29 cellular contexts compared by ENCODE assay signal in the genomic region with DNA sequence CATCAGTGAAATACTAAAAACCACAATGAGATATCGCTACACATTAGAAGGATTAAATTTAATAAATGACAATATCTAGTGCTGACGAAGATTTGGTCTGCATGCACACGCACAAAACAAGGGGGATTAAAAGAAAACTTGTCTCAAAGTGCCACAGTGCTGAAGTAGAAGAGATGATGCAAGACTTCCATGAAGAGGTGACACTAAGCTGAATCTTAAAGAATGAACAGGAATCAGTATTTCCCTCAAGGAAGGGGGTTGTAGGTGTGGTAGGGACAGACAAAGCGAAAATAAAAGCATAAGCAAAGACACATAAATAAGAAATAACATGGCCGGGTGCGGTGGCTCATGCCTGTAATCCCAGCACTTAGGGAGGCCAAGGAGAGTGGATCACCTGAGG. TPM values are rescaled to one million over a fixed set of nuclear protein-coding genes. Genes with fewer than 3 reads are reported as not detected.
DNase-seq lines count a peak whose midpoint lies in the region; ATAC-seq and TF ChIP-seq lines count a peak whose summit lies in the region.
"Had no signal": no experiment of that assay in that cellular context is flagged by ENCODE, and none has a peak within 500 bp of the region (broad histone marks: within the 10 kb centered on the region; RNA-seq: fewer than 3 reads in every experiment).

No MANE protein-coding gene starts in this region.

- no peak for DNase-seq in activated CD8-positive, alpha-beta T cell treated with anti-CD3 and anti-CD28 coated beads for 36 hours
- DNase-seq in activated CD8-positive, alpha-beta T cell treated with anti-CD3 and anti-CD28 coated beads, Interleukin-2, amount 10 ng/mL, durations not matched to agents 7 days and 5 days = no peak
- DNase-seq in activated naive CD8-positive, alpha-beta T cell treated with anti-CD3 and anti-CD28 coated beads, Interleukin-2, amount 50 U/mL, for 24 hours = no peak
- DNase-seq in nephron progenitor cell = no peak
- DNase-seq in iPS-NIHi7 (ENCODE audit: extremely low spot score) = no peak
- DNase-seq in left colon = no peak
- DNase-seq: activated CD4-positive, alpha-beta T cell treated with anti-CD3 and anti-CD28 coated beads for 1 hour; activated naive CD4-positive, alpha-beta T cell; activated T-cell treated with anti-CD3 and anti-CD28 coated beads, Interleukin-2, amount 50 U/mL, for 4 hours; DMS153; effector CD8-positive, alpha-beta T cell; left lung; mesenchymal stem cell; MM.1S; NCI-H1436; NCI-H345; posterior cingulate gyrus; SK-N-SH; stimulated activated CD4-positive, alpha-beta T cell treated with anti-CD3 and anti-CD28 coated beads, Interleukin-2, amount 100 ng/mL, for 24 hours; tibial artery had no signal

- no peaks in the 10 kb centered on the region; the same call in 1 of the 2 replicates for H3K4me1 ChIP-seq in HEK293 (ENCODE audit: control insufficient read depth, insufficient read depth, low read length)
- H3K4me1 ChIP-seq: ascending aorta had no signal

- peaks cover 11% of the 10 kb centered on the region for H3K36me3 Mint-ChIP-seq in activated CD8-positive, alpha-beta T cell treated with anti-CD3 and anti-CD28 coated beads for 36 hours (ENCODE audit: low read depth)
- H3K36me3 Mint-ChIP-seq in activated CD8-positive, alpha-beta T cell treated with anti-CD3 and anti-CD28 coated beads, Interleukin-2, amount 10 ng/mL, durations not matched to agents 7 days and 5 days (ENCODE audit: low read depth) = peaks cover 18% of the 10 kb centered on the region
- peaks cover 2% of the 10 kb centered on the region for H3K36me3 Mint-ChIP-seq in activated naive CD8-positive, alpha-beta T cell treated with anti-CD3 and anti-CD28 coated beads, Interleukin-2, amount 50 U/mL, for 24 hours (ENCODE audit: low read depth)
- H3K36me3 Mint-ChIP-seq in nephron progenitor cell (ENCODE audit: low read depth) = peaks cover 6% of the 10 kb centered on the region

- no peak overlapping the region for H3K4me3 ChIP-seq in HEK293 (ENCODE audit: low read depth, low read length)
- H3K4me3 ChIP-seq: ascending aorta, coronary artery, left lung, right atrium auricular region, tibial artery, vagina had no signal

- H3K36me3 ChIP-seq in HEK293 (ENCODE audit: control insufficient read depth in 2 of 2, insufficient read depth in 1 of 2, low read length in 2 of 2) = no peaks in the 10 kb centered on the region
- H3K36me3 ChIP-seq: ascending aorta, left lung, neutrophil, right atrium auricular region, tibial artery, vagina had no signal

- TF ChIP-seq CTCF in activated CD8-positive, alpha-beta T cell treated with anti-CD3 and anti-CD28 coated beads for 36 hours (IDR thresholded peaks at IDR 0.05) = no peak
- no peak for TF ChIP-seq CTCF in HEK293 (tag by site-specific recombination; IDR thresholded peaks at IDR 0.05)
- TF ChIP-seq CTCF in nephron progenitor cell (IDR thresholded peaks at IDR 0.05) = no peak

- POLR2A ChIA-PET in activated CD8-positive, alpha-beta T cell treated with anti-CD3 and anti-CD28 coated beads for 36 hours (lab: Charles Lee) = interaction anchor here (1.1 to 1.3 kb wide), 3 partner anchors 34 to 73 kb away, joined by 3 read pairs; no protein-coding TSS in a partner anchor
- POLR2A ChIA-PET in activated CD8-positive, alpha-beta T cell treated with anti-CD3 and anti-CD28 coated beads, Interleukin-2, amount 10 ng/mL, durations not matched to agents 7 days and 5 days (lab: Charles Lee) = no interaction called here
- POLR2A ChIA-PET in HEK293 (lab: Yijun Ruan, JAX) = no interaction called here

- no peaks in the 10 kb centered on the region for H3K9me3 Mint-ChIP-seq in activated CD8-positive, alpha-beta T cell treated with anti-CD3 and anti-CD28 coated beads for 36 hours
- H3K9me3 Mint-ChIP-seq in activated CD8-positive, alpha-beta T cell treated with anti-CD3 and anti-CD28 coated beads, Interleukin-2, amount 10 ng/mL, durations not matched to agents 7 days and 5 days (ENCODE audit: insufficient read depth) = no peaks in the 10 kb centered on the region
- no peaks in the 10 kb centered on the region for H3K9me3 Mint-ChIP-seq in activated naive CD8-positive, alpha-beta T cell treated with anti-CD3 and anti-CD28 coated beads, Interleukin-2, amount 50 U/mL, for 24 hours
- H3K9me3 Mint-ChIP-seq in nephron progenitor cell = peaks cover under 1% of the 10 kb centered on the region
- H3K9me3 Mint-ChIP-seq: activated T-cell treated with anti-CD3 and anti-CD28 coated beads, Interleukin-2, amount 50 U/mL, for 4 hours had no signal

- no peaks in the 10 kb centered on the region for H3K27me3 Mint-ChIP-seq in activated CD8-positive, alpha-beta T cell treated with anti-CD3 and anti-CD28 coated beads for 36 hours
- no peaks in the 10 kb centered on the region for H3K27me3 Mint-ChIP-seq in activated CD8-positive, alpha-beta T cell treated with anti-CD3 and anti-CD28 coated beads, Interleukin-2, amount 10 ng/mL, durations not matched to agents 7 days and 5 days (ENCODE audit: low read depth)
- no peaks in the 10 kb centered on the region for H3K27me3 Mint-ChIP-seq in activated naive CD8-positive, alpha-beta T cell treated with anti-CD3 and anti-CD28 coated beads, Interleukin-2, amount 50 U/mL, for 24 hours
- H3K27me3 Mint-ChIP-seq in nephron progenitor cell (ENCODE audit: low read depth, poor library complexity) = peaks cover 3% of the 10 kb centered on the region

- H3K27ac Mint-ChIP-seq in activated CD8-positive, alpha-beta T cell treated with anti-CD3 and anti-CD28 coated beads for 36 hours = peak overlapping the region; percentile 80
- no peak overlapping the region for H3K27ac Mint-ChIP-seq in activated CD8-positive, alpha-beta T cell treated with anti-CD3 and anti-CD28 coated beads, Interleukin-2, amount 10 ng/mL, durations not matched to agents 7 days and 5 days
- peak overlapping the region; percentile 41 for H3K27ac Mint-ChIP-seq in activated naive CD8-positive, alpha-beta T cell treated with anti-CD3 and anti-CD28 coated beads, Interleukin-2, amount 50 U/mL, for 24 hours
- H3K27ac Mint-ChIP-seq in nephron progenitor cell = peak overlapping the region; percentile 16

- intact Hi-C loops in activated CD8-positive, alpha-beta T cell treated with anti-CD3 and anti-CD28 coated beads for 36 hours (cut with micrococcal nuclease) = no loop called here
- intact Hi-C loops in left colon (cut with DNase I, micrococcal nuclease) = no loop called here

- no peaks in the 10 kb centered on the region for H3K9me3 ChIP-seq in HEK293 (ENCODE audit: control insufficient read depth, insufficient read depth, low read depth, low read length)
- H3K9me3 ChIP-seq: ascending aorta, left lung, neutrophil, right atrium auricular region, SK-N-SH, tibial artery, vagina had no signal

- ATAC-seq in activated CD8-positive, alpha-beta T cell treated with anti-CD3 and anti-CD28 coated beads for 36 hours = peak; percentile 22
- ATAC-seq in activated CD8-positive, alpha-beta T cell treated with anti-CD3 and anti-CD28 coated beads, Interleukin-2, amount 10 ng/mL, durations not matched to agents 7 days and 5 days = no peak
- no peak for ATAC-seq in activated naive CD8-positive, alpha-beta T cell treated with anti-CD3 and anti-CD28 coated beads, Interleukin-2, amount 50 U/mL, for 24 hours
- ATAC-seq in HG02938 (IDR thresholded peaks at IDR 0.05; ENCODE audit: unreplicated experiment) (no peak), left colon (no peak)
- ATAC-seq: activated T-cell treated with anti-CD3 and anti-CD28 coated beads, Interleukin-2, amount 50 U/mL, for 4 hours; left lung; Right ventricle myocardium inferior had no signal

- CTCF ChIA-PET in activated CD8-positive, alpha-beta T cell treated with anti-CD3 and anti-CD28 coated beads for 36 hours (lab: Charles Lee) = no interaction called here
- CTCF ChIA-PET in activated CD8-positive, alpha-beta T cell treated with anti-CD3 and anti-CD28 coated beads, Interleukin-2, amount 10 ng/mL, durations not matched to agents 7 days and 5 days (lab: Charles Lee) = no interaction called here
- CTCF ChIA-PET in HEK293 (lab: Yijun Ruan, JAX) = no interaction called here

- H3K4me1 Mint-ChIP-seq in activated CD8-positive, alpha-beta T cell treated with anti-CD3 and anti-CD28 coated beads for 36 hours (ENCODE audit: low read depth) = peaks cover 68% of the 10 kb centered on the region
- H3K4me1 Mint-ChIP-seq in activated CD8-positive, alpha-beta T cell treated with anti-CD3 and anti-CD28 coated beads, Interleukin-2, amount 10 ng/mL, durations not matched to agents 7 days and 5 days (ENCODE audit: low read depth) = peaks cover 41% of the 10 kb centered on the region
- H3K4me1 Mint-ChIP-seq in activated naive CD8-positive, alpha-beta T cell treated with anti-CD3 and anti-CD28 coated beads, Interleukin-2, amount 50 U/mL, for 24 hours = peaks cover 77% of the 10 kb centered on the region
- no peaks in the 10 kb centered on the region for H3K4me1 Mint-ChIP-seq in nephron progenitor cell

- H3K4me3 Mint-ChIP-seq in activated CD8-positive, alpha-beta T cell treated with anti-CD3 and anti-CD28 coated beads for 36 hours = peak overlapping the region; percentile 4
- H3K4me3 Mint-ChIP-seq in activated CD8-positive, alpha-beta T cell treated with anti-CD3 and anti-CD28 coated beads, Interleukin-2, amount 10 ng/mL, durations not matched to agents 7 days and 5 days = no peak overlapping the region
- no peak overlapping the region for H3K4me3 Mint-ChIP-seq in activated naive CD8-positive, alpha-beta T cell treated with anti-CD3 and anti-CD28 coated beads, Interleukin-2, amount 50 U/mL, for 24 hours
- no peak overlapping the region for H3K4me3 Mint-ChIP-seq in nephron progenitor cell
- H3K4me3 Mint-ChIP-seq: activated T-cell treated with anti-CD3 and anti-CD28 coated beads, Interleukin-2, amount 50 U/mL, for 4 hours had no signal

- H3K27ac ChIP-seq in HEK293 (ENCODE audit: extremely low read depth, low read depth, low read length) = no peak overlapping the region
- H3K27ac ChIP-seq: ascending aorta, coronary artery, epithelial cell of prostate, left lung, neutrophil, right atrium auricular region, tibial artery, vagina had no signal

TF ChIP-seq in HEK293, 187 proteins besides CTCF, POLR2A, EP300 and RAD21:
- TF ChIP-seq ZNF311 (tag by site-specific recombination; IDR thresholded peaks at IDR 0.05; ENCODE audit: borderline replicate concordance) (no peak), ZBTB20 (tag by site-specific recombination; IDR thresholded peaks at IDR 0.05) (peak; percentile 39; the same call in 1 of the 2 replicates)
TF ChIP-seq in HEK293: peak in this region for 1.

RNA-seq across cellular contexts. Expression of a gene that starts 33.5 kb away (rescaled TPM):
- total RNA-seq in activated CD8-positive, alpha-beta T cell treated with anti-CD3 and anti-CD28 coated beads for 36 hours = 100 to 1,000 TPM; 109 to 118 TPM
- 100 to 1,000 TPM; 107 to 108 TPM for total RNA-seq in activated CD8-positive, alpha-beta T cell treated with anti-CD3 and anti-CD28 coated beads, Interleukin-2, amount 10 ng/mL, durations not matched to agents 7 days and 5 days
- total RNA-seq in left colon = 10 to 100 TPM; 40.2 to 49.8 TPM
